22 cellular contexts compared by ENCODE assay signal in genomic region chr6:65110031-65110430, GRCh38.
A peak's percentile ranks its signal among the peaks of the same experiment; 100 is the strongest.
DNase-seq lines count a peak whose midpoint lies in the region; ATAC-seq, FAIRE-seq and TF ChIP-seq lines count a peak whose summit lies in the region.
"Had no signal": no experiment of that assay in that cellular context is flagged by ENCODE, and none has a peak within 500 bp of the region (broad histone marks: within the 10 kb centered on the region; RNA-seq: fewer than 3 reads in every experiment).

No MANE protein-coding gene starts in this region.

- ATAC-seq in HG03025 (IDR thresholded peaks at IDR 0.05; ENCODE audit: low FRiP score, unreplicated experiment), result no peak
- ATAC-seq: GM12878 had no signal

- no peak for FAIRE-seq in GM12892 (lab: Jason Lieb, UNC)
- FAIRE-seq: A204.1, GM12878, H54 had no signal

- DNase-seq in M059J (ENCODE audit: low read depth) (peak; percentile 20), epithelial cell of proximal tubule (ENCODE audit: low read depth) (peak; percentile 18), kidney tubule cell (ENCODE audit: low spot score) (peak; percentile 26), HCEC 1CT (no peak), NCI-H146 (lab: John Stamatoyannopoulos, UW) (no peak), GM12892 (ENCODE audit: insufficient read length) (no peak)
- DNase-seq: CD4-positive, alpha-beta T cell; EL; GDM1; KBM-7; MG63; NCI-H1694; NCI-H2081; NCI-H2227 treated with DMSO at 0.1 percent for 48 hours; NCI-H526 treated with DMSO at 0.1 percent for 48 hours; RPMI8226; SHP77 had no signal

- TF ChIP-seq POLR2A in GM12892 (IDR thresholded peaks at IDR 0.05; ENCODE audit: low read depth, low read length), result no peak

- TF ChIP-seq CTCF in epithelial cell of proximal tubule (conservative IDR thresholded peaks at IDR 0.05; ENCODE audit: low read depth, low read length), result no peak

- no peak overlapping the region for H3K4me3 ChIP-seq in epithelial cell of proximal tubule (ENCODE audit: low read depth, low read length)
- H3K4me3 ChIP-seq: BLaER1 treated with 17β-estradiol and CSF1 and Interleukin-3, amounts not matched to agents 10 nM and 100 nM; GM12878; MG63 had no signal

Comparison
In these comparisons a context has a peak if more than half of its experiments do, and no peak if none do; other contexts are left out.
1. DNase-seq: peak in M059J (single experiment), epithelial cell of proximal tubule (single experiment) and kidney tubule cell (single experiment); none in HCEC 1CT (single experiment), NCI-H146 (single experiment) and GM12892 (single experiment).